ENCODE assay signal across 21 cellular contexts in the genomic region with DNA sequence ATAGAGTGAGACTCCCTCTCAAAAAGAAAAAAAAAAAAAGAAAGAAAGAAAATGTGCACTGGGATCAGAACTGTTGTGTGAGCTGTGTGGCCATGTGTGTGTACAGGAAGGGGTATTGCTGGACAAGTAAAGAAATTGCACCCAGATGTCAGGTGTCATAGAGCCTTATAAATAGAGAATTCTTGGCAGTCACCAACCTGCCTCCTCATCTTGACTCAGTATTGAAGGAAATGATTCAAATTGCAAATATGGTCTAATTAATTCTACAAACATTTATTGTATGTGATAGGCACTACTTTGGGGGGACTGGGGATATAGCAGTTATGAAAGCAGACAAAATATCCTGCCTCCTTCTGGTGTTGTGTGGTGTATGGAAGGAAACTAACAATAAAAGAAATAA.
"Had no signal": no experiment of that assay in that cellular context is flagged by ENCODE, and none has a peak within 500 bp of the region (broad histone marks: within the 10 kb centered on the region; RNA-seq: fewer than 3 reads in every experiment).

No MANE protein-coding gene starts in this region.

- H3K27me3 ChIP-seq: heart right ventricle, left lung, spleen, transverse colon had no signal

- H3K4me3 Mint-ChIP-seq: activated CD8-positive, alpha-beta T cell treated with anti-CD3 and anti-CD28 coated beads, Interleukin-2, amount 10 ng/mL, durations not matched to agents 7 days and 5 days; activated T-helper 1 cell treated with anti-CD3 and anti-CD28 coated beads, Interleukin-12 subunit alpha, Interleukin-12 subunit beta, Interleukin-2, Interleukin-4 antibody, amounts not matched to agents 30 ng/mL and 10 ng/mL and 1 ng/mL, durations not matched to agents 14 hours and 24 hours and 36 hours; memory B cell; nephron progenitor cell; stimulated activated memory B cell treated with anti-CD40 and anti-IgM and Interleukin-4, amounts not matched to agents 10 μg/mL and 1 μg/mL and 100 μg/mL, for 72 hours; T-helper 1 cell treated with Interleukin-12 subunit alpha and Interleukin-12 subunit beta and Interleukin-4 antibody, amounts not matched to agents 30 μg/mL and 1 μg/mL, for 36 hours had no signal

- H3K36me3 Mint-ChIP-seq: memory B cell; stimulated activated memory B cell treated with anti-CD40 and anti-IgM and Interleukin-4, amounts not matched to agents 10 μg/mL and 1 μg/mL and 100 μg/mL, for 72 hours had no signal

- H3K27me3 Mint-ChIP-seq: stimulated activated memory B cell treated with anti-CD40 and anti-IgM and Interleukin-4, amounts not matched to agents 10 μg/mL and 1 μg/mL and 100 μg/mL, for 72 hours had no signal

- H3K9me3 Mint-ChIP-seq: nephron progenitor cell; T-helper 1 cell treated with Interleukin-12 subunit alpha and Interleukin-12 subunit beta and Interleukin-4 antibody, amounts not matched to agents 30 μg/mL and 1 μg/mL, for 36 hours had no signal

- H3K4me1 ChIP-seq: heart right ventricle, left lung, spleen, transverse colon had no signal

- H3K27ac Mint-ChIP-seq: activated CD8-positive, alpha-beta T cell treated with anti-CD3 and anti-CD28 coated beads, Interleukin-2, amount 10 ng/mL, durations not matched to agents 7 days and 5 days; activated T-helper 1 cell treated with anti-CD3 and anti-CD28 coated beads, Interleukin-12 subunit alpha, Interleukin-12 subunit beta, Interleukin-2, Interleukin-4 antibody, amounts not matched to agents 30 ng/mL and 10 ng/mL and 1 ng/mL, durations not matched to agents 14 hours and 24 hours and 36 hours; memory B cell; nephron progenitor cell; stimulated activated memory B cell treated with anti-CD40 and anti-IgM and Interleukin-4, amounts not matched to agents 10 μg/mL and 1 μg/mL and 100 μg/mL, for 72 hours; T-helper 1 cell treated with Interleukin-12 subunit alpha and Interleukin-12 subunit beta and Interleukin-4 antibody, amounts not matched to agents 30 μg/mL and 1 μg/mL, for 36 hours had no signal

- H3K4me1 Mint-ChIP-seq: memory B cell; nephron progenitor cell; stimulated activated memory B cell treated with anti-CD40 and anti-IgM and Interleukin-4, amounts not matched to agents 10 μg/mL and 1 μg/mL and 100 μg/mL, for 72 hours had no signal

- H3K27ac ChIP-seq: coronary artery, heart right ventricle, left lung, spleen, transverse colon had no signal

- H3K36me3 ChIP-seq: heart right ventricle, left lung, spleen, transverse colon had no signal

- ATAC-seq: activated CD8-positive, alpha-beta T cell treated with anti-CD3 and anti-CD28 coated beads, Interleukin-2, amount 10 ng/mL, durations not matched to agents 7 days and 5 days; heart right ventricle; left lung; sciatic nerve; stimulated activated memory B cell treated with anti-CD40 and anti-IgM and Interleukin-4, amounts not matched to agents 10 μg/mL and 1 μg/mL and 100 μg/mL, for 72 hours had no signal

- H3K9me3 ChIP-seq: left lung, transverse colon had no signal

- FAIRE-seq: frontal cortex had no signal

- DNase-seq: activated CD4-positive, alpha-beta T cell treated with anti-CD3 and anti-CD28 coated beads for 4 hours; activated CD8-positive, alpha-beta memory T cell treated with anti-CD3 and anti-CD28 coated beads, Interleukin-2, amount 50 U/mL, for 48 hours; activated CD8-positive, alpha-beta T cell treated with anti-CD3 and anti-CD28 coated beads, Interleukin-2, amount 10 ng/mL, durations not matched to agents 7 days and 5 days; activated naive CD4-positive, alpha-beta T cell; aorta; effector memory CD4-positive, alpha-beta T cell; heart right ventricle; islet precursor cell; left lung; nephron progenitor cell; spleen; stimulated activated CD4-positive, alpha-beta T cell treated with anti-CD3 and anti-CD28 coated beads, Interleukin-1b, Interleukin-23, amount 100 ng/mL, for 48 hours; substantia nigra; transverse colon had no signal

- H3K4me3 ChIP-seq: coronary artery, heart right ventricle, left lung, spleen, transverse colon had no signal
